1 cellular context compared by ENCODE assay signal in the genomic region with DNA sequence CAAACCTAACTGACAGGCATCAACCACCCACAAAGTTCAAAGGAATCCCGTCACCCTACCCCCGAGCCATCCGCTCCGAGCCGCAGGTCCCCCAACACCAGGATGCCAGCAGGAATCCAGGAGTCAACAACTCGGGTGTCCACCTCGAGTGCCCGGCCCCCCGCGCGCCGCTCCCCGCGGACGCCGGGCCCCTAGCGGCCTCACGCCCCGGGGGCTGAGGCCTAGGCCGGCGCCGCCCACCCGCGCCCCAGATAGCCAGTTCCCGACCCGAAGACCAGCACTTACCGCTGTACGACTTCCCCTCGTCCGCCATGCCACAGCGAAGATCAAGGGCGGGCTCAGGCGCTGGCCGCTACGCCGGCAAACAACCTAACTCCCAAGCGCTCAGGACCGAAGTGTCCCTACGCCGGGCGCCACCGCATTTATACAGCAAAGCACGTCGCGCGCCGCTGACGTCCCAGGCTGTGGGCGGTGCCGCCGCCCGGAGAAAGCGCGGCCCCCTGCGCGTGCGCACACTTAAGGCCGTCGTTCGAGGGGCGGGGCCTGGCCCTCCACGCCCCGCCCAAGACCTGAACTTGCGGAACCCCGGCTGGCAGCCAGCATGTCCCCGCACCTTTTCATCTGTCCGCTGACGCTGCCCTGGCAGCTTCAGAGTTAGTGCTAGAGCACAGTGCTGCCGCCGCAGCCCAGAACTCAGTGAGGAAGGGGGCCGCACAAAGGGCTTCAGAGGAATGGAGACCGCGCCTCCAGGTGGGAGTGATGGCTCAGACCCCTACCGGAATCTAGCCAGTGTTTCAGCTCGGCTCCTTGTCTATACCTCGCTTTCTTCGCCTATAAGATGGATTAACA.
TF ChIP-seq lines count a peak whose summit lies in the region.

TSS of gene NXF1 (minus strand) at position 397 of the 849 bp plus-strand sequence. CDS start at position 313, 84 bp downstream.

TF ChIP-seq in HepG2, 621 proteins besides CTCF, POLR2A, EP300 and RAD21 (continued from another document and continues in another):
- TF ChIP-seq SP140L (CRISPR knock-in tag; IDR thresholded peaks at IDR 0.05; ENCODE audit: borderline replicate concordance), result 0 out of 2 replicates have a peak, but pooled peaks have one; percentile 72
- TF ChIP-seq SIX4 (CRISPR knock-in tag; IDR thresholded peaks at IDR 0.05), result no peak
- TF ChIP-seq, protein P1, sequence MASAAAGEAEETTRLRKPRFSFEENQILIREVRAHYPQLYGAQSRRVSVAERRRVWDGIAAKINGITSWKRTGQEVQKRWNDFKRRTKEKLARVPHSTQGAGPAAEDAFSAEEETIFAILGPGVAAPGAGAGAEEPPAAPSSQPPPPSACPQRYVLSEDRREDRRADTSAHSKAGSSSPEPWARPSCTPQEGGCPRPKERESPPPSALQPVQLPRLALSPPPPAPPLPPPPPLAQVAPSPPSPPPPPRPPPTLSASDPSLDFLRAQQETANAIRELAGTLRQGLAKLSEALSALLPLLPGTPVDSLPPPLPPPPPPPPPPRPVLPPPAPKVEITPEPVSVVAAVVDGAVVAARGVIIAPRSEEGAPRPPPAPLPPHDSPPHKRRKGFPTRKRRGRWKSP (CRISPR knock-in tag; IDR thresholded peaks at IDR 0.05), result peak; percentile 71
- no peak; the same call in 1 of the 2 replicates for TF ChIP-seq ZBTB42 (CRISPR knock-in tag; IDR thresholded peaks at IDR 0.05)
- TF ChIP-seq FOSL1 (CRISPR knock-in tag; IDR thresholded peaks at IDR 0.05; ENCODE audit: borderline replicate concordance), result no peak
- TF ChIP-seq ZNF672 (CRISPR knock-in tag; IDR thresholded peaks at IDR 0.05), result no peak
- TF ChIP-seq ZNF891 (CRISPR knock-in tag; IDR thresholded peaks at IDR 0.05), result peak; percentile 72
- TF ChIP-seq, protein P2, sequence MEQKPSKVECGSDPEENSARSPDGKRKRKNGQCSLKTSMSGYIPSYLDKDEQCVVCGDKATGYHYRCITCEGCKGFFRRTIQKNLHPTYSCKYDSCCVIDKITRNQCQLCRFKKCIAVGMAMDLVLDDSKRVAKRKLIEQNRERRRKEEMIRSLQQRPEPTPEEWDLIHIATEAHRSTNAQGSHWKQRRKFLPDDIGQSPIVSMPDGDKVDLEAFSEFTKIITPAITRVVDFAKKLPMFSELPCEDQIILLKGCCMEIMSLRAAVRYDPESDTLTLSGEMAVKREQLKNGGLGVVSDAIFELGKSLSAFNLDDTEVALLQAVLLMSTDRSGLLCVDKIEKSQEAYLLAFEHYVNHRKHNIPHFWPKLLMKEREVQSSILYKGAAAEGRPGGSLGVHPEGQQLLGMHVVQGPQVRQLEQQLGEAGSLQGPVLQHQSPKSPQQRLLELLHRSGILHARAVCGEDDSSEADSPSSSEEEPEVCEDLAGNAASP (CRISPR knock-in tag; IDR thresholded peaks at IDR 0.05; ENCODE audit: borderline replicate concordance), result peak; percentile 81; the same call in 1 of the 2 replicates
- no peak for TF ChIP-seq CENPT (CRISPR knock-in tag; IDR thresholded peaks at IDR 0.05; ENCODE audit: low read depth)
- no peak for TF ChIP-seq ZSCAN22 (CRISPR knock-in tag; IDR thresholded peaks at IDR 0.05)
- TF ChIP-seq TBP (CRISPR knock-in tag; IDR thresholded peaks at IDR 0.05), result 0 out of 2 replicates have a peak, but pooled peaks have one; percentile 58
- no peak for TF ChIP-seq ZEB1 (IDR thresholded peaks at IDR 0.05; ENCODE audit: insufficient replicate concordance, low read depth)
- 0 out of 2 replicates have a peak, but pooled peaks have one; percentile 51 for TF ChIP-seq FOXO1 (CRISPR knock-in tag; IDR thresholded peaks at IDR 0.05)
- no peak for TF ChIP-seq ZNF841 (CRISPR knock-in tag; IDR thresholded peaks at IDR 0.05; ENCODE audit: borderline replicate concordance)
- no peak for TF ChIP-seq ATAD3A (CRISPR knock-in tag; IDR thresholded peaks at IDR 0.05)
- TF ChIP-seq ZNF773 (CRISPR knock-in tag; IDR thresholded peaks at IDR 0.05; ENCODE audit: borderline replicate concordance), result peak; percentile 79; the same call in 1 of the 2 replicates
- TF ChIP-seq ZNF431 (CRISPR knock-in tag; IDR thresholded peaks at IDR 0.05; ENCODE audit: borderline replicate concordance, low read depth), result no peak
- no peak for TF ChIP-seq CEBPG (CRISPR knock-in tag; IDR thresholded peaks at IDR 0.05)
- TF ChIP-seq ZBTB21 (CRISPR knock-in tag; IDR thresholded peaks at IDR 0.05), result 0 out of 2 replicates have a peak, but pooled peaks have one; percentile 38
- TF ChIP-seq XRCC5 (optimal IDR thresholded peaks at IDR 0.05; ENCODE audit: low read length), result peak; percentile 29
- peak in 1 of 2 experiments; percentile 81; a peak in 1 of 4 replicates for TF ChIP-seq REST (IDR thresholded peaks at IDR 0.05; ENCODE audit: borderline replicate concordance in 1 of 2, low read depth in 1 of 2, low read length in 2 of 2)
- no peak for TF ChIP-seq ZBTB7A (CRISPR knock-in tag; IDR thresholded peaks at IDR 0.05)
- peak; percentile 94 for TF ChIP-seq SAP130 (CRISPR knock-in tag; IDR thresholded peaks at IDR 0.05; ENCODE audit: low read depth)
- peak; percentile 89 for TF ChIP-seq ZC3H13 (CRISPR knock-in tag; IDR thresholded peaks at IDR 0.05)
- peak; percentile 89 for TF ChIP-seq HOXA3 (CRISPR knock-in tag; IDR thresholded peaks at IDR 0.05)
- TF ChIP-seq PRDM4 (CRISPR knock-in tag; IDR thresholded peaks at IDR 0.05; ENCODE audit: borderline replicate concordance), result 0 out of 2 replicates have a peak, but pooled peaks have one; percentile 54
- TF ChIP-seq SRF (IDR thresholded peaks at IDR 0.05; ENCODE audit: low read depth, low read length), result 0 out of 2 replicates have a peak, but pooled peaks have one; percentile 43
- peak; percentile 90; the same call in 1 of the 3 replicates for TF ChIP-seq MXI1 (IDR thresholded peaks at IDR 0.05; ENCODE audit: borderline replicate concordance, low read depth, low read length)
- TF ChIP-seq, protein P3, sequence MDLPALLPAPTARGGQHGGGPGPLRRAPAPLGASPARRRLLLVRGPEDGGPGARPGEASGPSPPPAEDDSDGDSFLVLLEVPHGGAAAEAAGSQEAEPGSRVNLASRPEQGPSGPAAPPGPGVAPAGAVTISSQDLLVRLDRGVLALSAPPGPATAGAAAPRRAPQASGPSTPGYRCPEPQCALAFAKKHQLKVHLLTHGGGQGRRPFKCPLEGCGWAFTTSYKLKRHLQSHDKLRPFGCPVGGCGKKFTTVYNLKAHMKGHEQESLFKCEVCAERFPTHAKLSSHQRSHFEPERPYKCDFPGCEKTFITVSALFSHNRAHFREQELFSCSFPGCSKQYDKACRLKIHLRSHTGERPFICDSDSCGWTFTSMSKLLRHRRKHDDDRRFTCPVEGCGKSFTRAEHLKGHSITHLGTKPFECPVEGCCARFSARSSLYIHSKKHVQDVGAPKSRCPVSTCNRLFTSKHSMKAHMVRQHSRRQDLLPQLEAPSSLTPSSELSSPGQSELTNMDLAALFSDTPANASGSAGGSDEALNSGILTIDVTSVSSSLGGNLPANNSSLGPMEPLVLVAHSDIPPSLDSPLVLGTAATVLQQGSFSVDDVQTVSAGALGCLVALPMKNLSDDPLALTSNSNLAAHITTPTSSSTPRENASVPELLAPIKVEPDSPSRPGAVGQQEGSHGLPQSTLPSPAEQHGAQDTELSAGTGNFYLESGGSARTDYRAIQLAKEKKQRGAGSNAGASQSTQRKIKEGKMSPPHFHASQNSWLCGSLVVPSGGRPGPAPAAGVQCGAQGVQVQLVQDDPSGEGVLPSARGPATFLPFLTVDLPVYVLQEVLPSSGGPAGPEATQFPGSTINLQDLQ (CRISPR knock-in tag; IDR thresholded peaks at IDR 0.05), result no peak
- no peak for TF ChIP-seq SMC3 (IDR thresholded peaks at IDR 0.05; ENCODE audit: low read length)
- TF ChIP-seq NFAT5 (CRISPR knock-in tag; IDR thresholded peaks at IDR 0.05), result peak; percentile 93
- TF ChIP-seq, protein P4, sequence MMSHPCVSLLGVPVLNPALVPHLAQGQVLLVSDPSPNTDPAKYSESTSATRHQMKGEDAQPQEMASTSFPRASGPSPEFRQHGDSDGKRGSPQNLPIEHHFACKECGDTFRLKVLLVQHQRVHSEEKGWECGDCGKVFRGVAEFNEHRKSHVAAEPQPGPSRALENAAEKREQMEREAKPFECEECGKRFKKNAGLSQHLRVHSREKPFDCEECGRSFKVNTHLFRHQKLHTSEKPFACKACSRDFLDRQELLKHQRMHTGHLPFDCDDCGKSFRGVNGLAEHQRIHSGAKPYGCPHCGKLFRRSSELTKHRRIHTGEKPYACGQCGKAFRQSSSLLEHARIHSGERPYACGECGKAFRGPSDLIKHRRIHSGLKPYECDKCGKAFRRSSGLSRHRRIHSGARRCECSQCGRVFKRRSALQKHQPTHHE (CRISPR knock-in tag; IDR thresholded peaks at IDR 0.05; ENCODE audit: borderline replicate concordance), result peak; percentile 74; the same call in 1 of the 2 replicates
